Comparison of ENCODE assay signal across 12 cellular contexts in genomic region chr12:112924986-112925385, GRCh38. TPM values are rescaled to one million over a fixed set of nuclear protein-coding genes. Genes with fewer than 3 reads are reported as not detected.
DNase-seq lines count a peak whose midpoint lies in the region; ATAC-seq and TF ChIP-seq lines count a peak whose summit lies in the region.
"Had no signal": no experiment of that assay in that cellular context is flagged by ENCODE, and none has a peak within 500 bp of the region (broad histone marks: within the 10 kb centered on the region; RNA-seq: fewer than 3 reads in every experiment).

No MANE protein-coding gene starts in this region.

- H3K4me3 ChIP-seq in adipocyte (ENCODE audit: low read length) (peak overlapping the region; percentile 60), stomach (no peak overlapping the region)
- H3K4me3 ChIP-seq: PC-9 had no signal

- H3K36me3 Mint-ChIP-seq in activated CD4-positive, alpha-beta T cell treated with anti-CD3 and anti-CD28 coated beads, Interleukin-2, amount 10 ng/mL, durations not matched to agents 24 days and 14 days (ENCODE audit: low read depth): peaks cover 77% of the 10 kb centered on the region

- no peaks in the 10 kb centered on the region for H3K27me3 Mint-ChIP-seq in activated CD4-positive, alpha-beta T cell treated with anti-CD3 and anti-CD28 coated beads, Interleukin-2, amount 10 ng/mL, durations not matched to agents 24 days and 14 days

- peaks cover 3% of the 10 kb centered on the region for H3K9me3 Mint-ChIP-seq in activated CD4-positive, alpha-beta T cell treated with anti-CD3 and anti-CD28 coated beads, Interleukin-2, amount 10 ng/mL, durations not matched to agents 24 days and 14 days

- DNase-seq in activated CD4-positive, alpha-beta T cell treated with anti-CD3 and anti-CD28 coated beads, Interleukin-2, amount 10 ng/mL, durations not matched to agents 24 days and 14 days: no peak
- no peak for DNase-seq in activated CD4-positive, alpha-beta T cell treated with anti-CD3 and anti-CD28 coated beads for 48 hours
- DNase-seq in adipocyte (ENCODE audit: low read depth) (no peak), stomach (no peak), NCI-H1694 (lab: John Stamatoyannopoulos, UW) (no peak), NCI-H1436 (lab: John Stamatoyannopoulos, UW) (no peak), DMS153 (lab: John Stamatoyannopoulos, UW) (no peak)
- DNase-seq: 8988T, islet precursor cell, PC-9 had no signal

- intact Hi-C loops in activated CD4-positive, alpha-beta T cell treated with anti-CD3 and anti-CD28 coated beads, Interleukin-2, amount 10 ng/mL, durations not matched to agents 24 days and 14 days (cut with micrococcal nuclease): no loop called here
- intact Hi-C loops in stomach (cut with DNase I; ENCODE audit: low total_unique reads): no loop called here

- H3K9ac ChIP-seq in adipocyte (ENCODE audit: low read length): peak overlapping the region; percentile 41

- H3K9me3 ChIP-seq in adipocyte (ENCODE audit: control insufficient read depth, low read length): peaks cover 11% of the 10 kb centered on the region
- H3K9me3 ChIP-seq in stomach: no peaks in the 10 kb centered on the region

- H3K27me3 ChIP-seq in adipocyte (replicated peaks; ENCODE audit: control insufficient read depth, insufficient read depth, low read length) (peaks cover 5% of the 10 kb centered on the region), stomach (no peaks in the 10 kb centered on the region)

- H3K4me3 Mint-ChIP-seq in activated CD4-positive, alpha-beta T cell treated with anti-CD3 and anti-CD28 coated beads, Interleukin-2, amount 10 ng/mL, durations not matched to agents 24 days and 14 days: no peak overlapping the region

- H3K4me1 Mint-ChIP-seq in activated CD4-positive, alpha-beta T cell treated with anti-CD3 and anti-CD28 coated beads, Interleukin-2, amount 10 ng/mL, durations not matched to agents 24 days and 14 days: peaks cover 14% of the 10 kb centered on the region

- TF ChIP-seq POLR2A in stomach (IDR thresholded peaks at IDR 0.05): no peak

- H3K4me1 ChIP-seq in adipocyte (ENCODE audit: control insufficient read depth, insufficient read depth, low read length): peaks cover 10% of the 10 kb centered on the region
- H3K4me1 ChIP-seq in stomach: peaks cover 3 to 15% (median 8%) of the 10 kb centered on the region in 4 donors

- TF ChIP-seq EP300 in stomach (IDR thresholded peaks at IDR 0.05): no peak

- H3K27ac ChIP-seq in stomach: peak overlapping the region; percentile 59 to 82 (median 69)
- H3K27ac ChIP-seq: PC-9 had no signal

- H3K36me3 ChIP-seq in adipocyte (ENCODE audit: control insufficient read depth, insufficient read depth, low read length, severe bottlenecking) (no peaks in the 10 kb centered on the region), stomach (peaks cover 0 to 16% (median 7%) of the 10 kb centered on the region in 4 donors)

- WGBS in stomach, 5 donors: 12 to 32% (median 15%) methylated on average over 7 of the region's 7 CpGs

- peak overlapping the region; percentile 11 for H3K27ac Mint-ChIP-seq in activated CD4-positive, alpha-beta T cell treated with anti-CD3 and anti-CD28 coated beads, Interleukin-2, amount 10 ng/mL, durations not matched to agents 24 days and 14 days

- peak; percentile 65 for ATAC-seq in HG02763 (IDR thresholded peaks at IDR 0.05; ENCODE audit: unreplicated experiment)

- TF ChIP-seq CTCF in stomach (IDR thresholded peaks at IDR 0.05): no peak

RNA-seq across cellular contexts. Expression of gene OAS3, which starts 13.3 kb away (rescaled TPM):
- 47.5 and 48.9 TPM in 2 replicates for total RNA-seq in activated CD4-positive, alpha-beta T cell treated with anti-CD3 and anti-CD28 coated beads, Interleukin-2, amount 10 ng/mL, durations not matched to agents 24 days and 14 days
- total RNA-seq in stomach: 100 to 1,000 TPM in 1 of 5 donors, 10 to 100 TPM in 3, 1 to 10 TPM in 1; 7.1 to 208 (median 45.2) TPM
- 1 to 10 TPM; 5.7 to 7.1 (median 6.9) TPM for polyA plus RNA-seq in stomach

RNA-seq across cellular contexts. Expression of gene OAS1, which starts 18.2 kb away (rescaled TPM):
- 24.5 and 28.0 TPM in 2 replicates for total RNA-seq in activated CD4-positive, alpha-beta T cell treated with anti-CD3 and anti-CD28 coated beads, Interleukin-2, amount 10 ng/mL, durations not matched to agents 24 days and 14 days
- total RNA-seq in stomach: 10 to 100 TPM; 11.6 to 48.1 (median 14.1) TPM
- 100 to 1,000 TPM in 1 of 3 donors, 10 to 100 TPM in 2; 20.0 to 114 (median 26.2) TPM for polyA plus RNA-seq in stomach
- total RNA-seq: G401 had no signal

RNA-seq across cellular contexts. Expression of gene OAS2, which starts 53.3 kb away (rescaled TPM):
- total RNA-seq in activated CD4-positive, alpha-beta T cell treated with anti-CD3 and anti-CD28 coated beads, Interleukin-2, amount 10 ng/mL, durations not matched to agents 24 days and 14 days: 111 and 118 TPM in 2 replicates
- 10 to 100 TPM in 4 of 5 donors, not detected in 1; 11.4 to 25.1 (median 19.0) TPM for total RNA-seq in stomach
- 10 to 100 TPM in 2 of 3 donors, 1 to 10 TPM in 1; 8.5 to 11.8 (median 10.9) TPM for polyA plus RNA-seq in stomach
- total RNA-seq: G401 had no signal
